In genomic region chr14:22982013-22982476, GRCh38 we compare ENCODE assay signal across 7 cellular contexts. TPM values are rescaled to one million over a fixed set of nuclear protein-coding genes. Genes with fewer than 3 reads are reported as not detected.
A peak's percentile ranks its signal among the peaks of the same experiment; 100 is the strongest.
DNase-seq lines count a peak whose midpoint lies in the region; ATAC-seq and TF ChIP-seq lines count a peak whose summit lies in the region.

No MANE protein-coding gene starts in this region.

- H3K4me3 ChIP-seq in iPS-18c (ENCODE audit: insufficient read depth, low read depth, low read length): peak overlapping the region; percentile 58

- TF ChIP-seq CTCF in HFFc6 (IDR thresholded peaks at IDR 0.05): no peak

- H3K4me1 Mint-ChIP-seq in HFFc6 (ENCODE audit: low read depth): peaks cover 38% of the 10 kb centered on the region
- H3K4me1 Mint-ChIP-seq in activated CD8-positive, alpha-beta T cell treated with anti-CD3 and anti-CD28 coated beads, Interleukin-2, amount 10 ng/mL, durations not matched to agents 7 days and 5 days (ENCODE audit: low read depth): peaks cover 6% of the 10 kb centered on the region

- peaks cover 5% of the 10 kb centered on the region; the same call in 1 of the 2 replicates for H3K27me3 Mint-ChIP-seq in HFFc6 (ENCODE audit: insufficient read depth)
- H3K27me3 Mint-ChIP-seq in activated CD8-positive, alpha-beta T cell treated with anti-CD3 and anti-CD28 coated beads, Interleukin-2, amount 10 ng/mL, durations not matched to agents 7 days and 5 days (ENCODE audit: low read depth): peaks cover 24% of the 10 kb centered on the region

- peak overlapping the region; percentile 50 for H3K27ac Mint-ChIP-seq in HFFc6
- no peak overlapping the region for H3K27ac Mint-ChIP-seq in activated CD8-positive, alpha-beta T cell treated with anti-CD3 and anti-CD28 coated beads, Interleukin-2, amount 10 ng/mL, durations not matched to agents 7 days and 5 days

- no peak overlapping the region for H3K4me3 Mint-ChIP-seq in HFFc6
- peak overlapping the region; percentile 56 for H3K4me3 Mint-ChIP-seq in activated CD8-positive, alpha-beta T cell treated with anti-CD3 and anti-CD28 coated beads, Interleukin-2, amount 10 ng/mL, durations not matched to agents 7 days and 5 days

- H3K36me3 Mint-ChIP-seq in HFFc6 (ENCODE audit: low read depth): peaks cover 20% of the 10 kb centered on the region
- H3K36me3 Mint-ChIP-seq in activated CD8-positive, alpha-beta T cell treated with anti-CD3 and anti-CD28 coated beads, Interleukin-2, amount 10 ng/mL, durations not matched to agents 7 days and 5 days (ENCODE audit: low read depth): no peaks in the 10 kb centered on the region

- H3K9me3 Mint-ChIP-seq in HFFc6: no peaks in the 10 kb centered on the region
- no peaks in the 10 kb centered on the region for H3K9me3 Mint-ChIP-seq in activated CD8-positive, alpha-beta T cell treated with anti-CD3 and anti-CD28 coated beads, Interleukin-2, amount 10 ng/mL, durations not matched to agents 7 days and 5 days (ENCODE audit: insufficient read depth)

- POLR2A ChIA-PET in activated CD8-positive, alpha-beta T cell treated with anti-CD3 and anti-CD28 coated beads, Interleukin-2, amount 10 ng/mL, durations not matched to agents 7 days and 5 days (lab: Charles Lee): interaction anchor here (0.6 to 1.0 kb wide), 2 partner anchors 25 to 35 kb away, joined by 3 read pairs; partner anchors contain the start of gene HAUS4

- no peaks in the 10 kb centered on the region for H3K9me3 ChIP-seq in iPS-18c (ENCODE audit: control insufficient read depth, insufficient read depth, low read length)

- no peak for DNase-seq in HFFc6
- no peak for DNase-seq in activated CD8-positive, alpha-beta T cell treated with anti-CD3 and anti-CD28 coated beads, Interleukin-2, amount 10 ng/mL, durations not matched to agents 7 days and 5 days
- DNase-seq in stimulated activated naive CD8-positive, alpha-beta T cell treated with anti-CD3 and anti-CD28 coated beads, Interleukin-15, Interleukin-2, amounts not matched to agents 100 U/mL and 50 U/mL, for 24 hours: peak; percentile 7

- CTCF ChIA-PET in activated CD8-positive, alpha-beta T cell treated with anti-CD3 and anti-CD28 coated beads, Interleukin-2, amount 10 ng/mL, durations not matched to agents 7 days and 5 days (lab: Charles Lee): interaction anchor here (1.1 to 9.7 kb wide), 19 partner anchors 9 to 411 kb away, joined by 3 to 489 read pairs (median 5); partner anchors contain the start of genes ACIN1, C14orf119, CDH24 and HAUS4

- ATAC-seq in activated CD8-positive, alpha-beta T cell treated with anti-CD3 and anti-CD28 coated beads, Interleukin-2, amount 10 ng/mL, durations not matched to agents 7 days and 5 days: no peak
- ATAC-seq in stimulated activated naive CD8-positive, alpha-beta T cell treated with anti-CD3 and anti-CD28 coated beads, Interleukin-15, Interleukin-2, amounts not matched to agents 100 U/mL and 50 U/mL, for 24 hours: no peak
- ATAC-seq in GM21528 (IDR thresholded peaks at IDR 0.05; ENCODE audit: low FRiP score, unreplicated experiment): no peak
- ATAC-seq in HG03025 (IDR thresholded peaks at IDR 0.05; ENCODE audit: low FRiP score, unreplicated experiment): no peak
- ATAC-seq in GM18909 (IDR thresholded peaks at IDR 0.05; ENCODE audit: poor library complexity, unreplicated experiment): no peak

RNA-seq across cellular contexts. Expression of gene AJUBA, which starts 0.3 kb away (rescaled TPM):
- total RNA-seq in HFFc6 (2021; fragmentation: NEBNext Ultra II Directional; extraction: Animal tissue kit (Norgen Biotek cat#: 25700)): 10 to 100 TPM; 66.0 to 79.7 (median 74.9) TPM
- total RNA-seq in activated CD8-positive, alpha-beta T cell treated with anti-CD3 and anti-CD28 coated beads, Interleukin-2, amount 10 ng/mL, durations not matched to agents 7 days and 5 days: 1 to 10 TPM in 1 of 2 experiments, under 1 TPM in 1; 0.74 to 1.4 TPM

RNA-seq across cellular contexts. Expression of gene HAUS4, which starts 25.2 kb away (rescaled TPM):
- 10 to 100 TPM; 13.0 to 23.5 (median 19.6) TPM for total RNA-seq in HFFc6 (2021; fragmentation: NEBNext Ultra II Directional; extraction: Animal tissue kit (Norgen Biotek cat#: 25700))
- total RNA-seq in activated CD8-positive, alpha-beta T cell treated with anti-CD3 and anti-CD28 coated beads, Interleukin-2, amount 10 ng/mL, durations not matched to agents 7 days and 5 days: 10 to 100 TPM; 74.7 to 79.1 TPM

RNA-seq across cellular contexts. Expression of gene C14orf93, which starts 27.9 kb away (rescaled TPM):
- total RNA-seq in HFFc6 (2021; fragmentation: NEBNext Ultra II Directional; extraction: Animal tissue kit (Norgen Biotek cat#: 25700)): 1 to 10 TPM; 3.6 to 7.0 (median 5.7) TPM
- 1 to 10 TPM; 7.8 to 9.0 TPM for total RNA-seq in activated CD8-positive, alpha-beta T cell treated with anti-CD3 and anti-CD28 coated beads, Interleukin-2, amount 10 ng/mL, durations not matched to agents 7 days and 5 days

RNA-seq across cellular contexts. Expression of gene PSMB5, which starts 52.7 kb away (rescaled TPM):
- total RNA-seq in HFFc6 (2021; fragmentation: NEBNext Ultra II Directional; extraction: Animal tissue kit (Norgen Biotek cat#: 25700)): 100 to 1,000 TPM; 221 to 259 (median 241) TPM
- 10 to 100 TPM; 64.5 to 74.5 TPM for total RNA-seq in activated CD8-positive, alpha-beta T cell treated with anti-CD3 and anti-CD28 coated beads, Interleukin-2, amount 10 ng/mL, durations not matched to agents 7 days and 5 days

RNA-seq across cellular contexts. Expression of gene PRMT5, which starts 52.9 kb away (rescaled TPM):
- total RNA-seq in HFFc6 (2021; fragmentation: NEBNext Ultra II Directional; extraction: Animal tissue kit (Norgen Biotek cat#: 25700)): 100 to 1,000 TPM; 102 to 125 (median 110) TPM
- total RNA-seq in activated CD8-positive, alpha-beta T cell treated with anti-CD3 and anti-CD28 coated beads, Interleukin-2, amount 10 ng/mL, durations not matched to agents 7 days and 5 days: 10 to 100 TPM; 55.5 to 64.9 TPM

Comparison
In these comparisons a context has a peak if more than half of its experiments do, and no peak if none do; other contexts are left out.
1. RNA of gene AJUBA, which starts 0.3 kb away (total RNA-seq): 66.0 to 79.7 TPM in HFFc6; 0.74 to 1.4 TPM in activated CD8-positive, alpha-beta T cell treated with anti-CD3 and anti-CD28 coated beads, Interleukin-2, amount 10 ng/mL, durations not matched to agents 7 days and 5 days; every median in the first group is over 10 times any median in the second.